8 cellular contexts compared by ENCODE assay signal in the genomic region with DNA sequence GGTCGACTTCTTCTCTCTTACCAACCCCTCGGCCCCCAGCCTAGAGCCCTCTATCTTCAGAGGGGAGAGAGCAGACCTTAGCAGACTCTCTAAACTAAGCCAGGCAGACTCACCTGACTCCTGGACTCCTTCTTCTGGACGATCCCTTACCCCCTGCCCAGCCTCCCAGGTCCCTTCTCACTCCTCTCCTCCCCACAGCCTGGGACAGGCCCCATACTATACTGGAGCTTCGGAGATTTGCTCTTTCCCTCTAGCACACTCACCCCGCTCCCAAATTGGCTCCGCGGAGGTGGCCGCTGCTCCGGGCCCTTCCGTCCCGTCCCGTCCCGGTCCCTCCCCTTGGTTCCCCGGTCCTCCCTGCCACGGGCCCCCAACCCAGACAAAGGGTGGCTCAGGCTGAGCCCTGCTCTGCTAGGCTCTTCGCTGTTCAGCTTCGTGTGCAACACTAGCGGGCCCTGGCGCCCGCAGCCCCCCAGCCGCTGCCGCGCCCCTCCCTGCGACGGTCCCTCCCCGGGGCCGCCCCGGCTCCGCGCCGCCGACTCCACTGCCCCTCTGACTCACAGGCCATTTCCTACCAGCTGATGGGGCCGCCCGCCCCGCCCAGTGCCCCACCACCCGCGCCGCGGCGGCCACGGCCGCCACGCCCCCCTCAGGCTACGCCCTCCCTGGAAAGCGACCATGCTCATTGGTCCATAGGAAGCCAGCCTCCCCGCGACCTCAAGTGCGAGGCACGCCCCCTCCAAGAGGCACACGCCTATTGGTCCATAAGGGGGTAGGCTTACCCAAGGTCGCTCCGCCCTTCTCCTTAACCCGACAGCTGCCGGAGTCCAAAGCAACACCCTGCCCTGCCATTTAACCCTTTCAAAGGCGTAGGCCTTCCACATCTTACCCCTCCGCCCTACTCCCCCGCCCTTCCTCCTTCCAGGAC. TPM values are rescaled to one million over a fixed set of nuclear protein-coding genes. Genes with fewer than 3 reads are reported as not detected.
A peak's percentile ranks its signal among the peaks of the same experiment; 100 is the strongest.
DNase-seq lines count a peak whose midpoint lies in the region; ATAC-seq and TF ChIP-seq lines count a peak whose summit lies in the region.

No MANE protein-coding gene starts in this region.

- no peaks in the 10 kb centered on the region for H3K9me3 ChIP-seq in DND-41 (ENCODE audit: insufficient read depth, low read length, severe bottlenecking)

- H3K4me1 ChIP-seq in DND-41 (ENCODE audit: insufficient read depth, low read length) = peaks cover 45% of the 10 kb centered on the region

- no peaks in the 10 kb centered on the region for H3K27me3 Mint-ChIP-seq in natural killer cell (ENCODE audit: low read depth in 2 of 2)

- no peaks in the 10 kb centered on the region for H3K79me2 ChIP-seq in DND-41 (ENCODE audit: insufficient read depth, low read length)

- TF ChIP-seq CTCF in DND-41 (IDR thresholded peaks at IDR 0.05; ENCODE audit: borderline replicate concordance, extremely low read depth, low read length, poor library complexity, severe bottlenecking) (no peak), LNCaP clone FGC (IDR thresholded peaks at IDR 0.05; ENCODE audit: control insufficient read depth, extremely low read depth, insufficient read depth) (no peak), fibroblast of pulmonary artery (IDR thresholded peaks at IDR 0.05; ENCODE audit: low read length, missing control alignments) (no peak), natural killer cell (IDR thresholded peaks at IDR 0.05) (no peak)

- peak overlapping the region; percentile 79 for H3K4me2 ChIP-seq in DND-41 (ENCODE audit: insufficient read depth, low read length)

- H3K9me3 Mint-ChIP-seq in natural killer cell = no peaks in the 10 kb centered on the region

- peak overlapping the region; percentile 26; the same call in 1 of the 2 replicates for H3K27ac ChIP-seq in DND-41 (ENCODE audit: low read length)

- DNase-seq in DND-41 (peak; percentile 95), H4 (ENCODE audit: low spot score) (peak; percentile 99), LNCaP clone FGC (ENCODE audit: low read depth) (peak; percentile 95), RPMI8226 (peak; percentile 98), fibroblast of pulmonary artery (ENCODE audit: low read depth) (peak; percentile 99), natural killer cell (peak; percentile 91)
- peak; percentile 95 for DNase-seq in activated T-helper 9 cell treated with anti-CD3 and anti-CD28 coated beads, Interleukin-2, amount 50 U/mL, for 16 hours (ENCODE audit: low read depth)
- DNase-seq in stimulated activated naive CD4-positive, alpha-beta T cell (lab: John Stamatoyannopoulos, UW) = peak; percentile 90 to 96 (median 93)

- H2AFZ ChIP-seq in DND-41 (ENCODE audit: low read depth, low read length) = peak overlapping the region; percentile 62

- peaks cover 59 to 75% of the 10 kb centered on the region in 2 donors for H3K4me1 Mint-ChIP-seq in natural killer cell

- H3K27me3 ChIP-seq in DND-41 (ENCODE audit: insufficient read depth, low read length, poor library complexity) = no peaks in the 10 kb centered on the region

- no peaks in the 10 kb centered on the region for H3K36me3 Mint-ChIP-seq in natural killer cell

- no peaks in the 10 kb centered on the region for H4K20me1 ChIP-seq in DND-41 (ENCODE audit: insufficient read depth, low read length)

- H3K36me3 ChIP-seq in DND-41 (ENCODE audit: insufficient read depth, low read length) = no peaks in the 10 kb centered on the region; the same call in 1 of the 2 replicates

- intact Hi-C loops in natural killer cell (cut with micrococcal nuclease) = loop anchor here (1.0 to 10.0 kb wide), 2 partner anchors 8 to 704 kb away; a partner anchor contains a TSS

- peak overlapping the region; percentile 85 for H3K4me3 Mint-ChIP-seq in natural killer cell

- peak overlapping the region; percentile 55 for H3K9ac ChIP-seq in DND-41 (ENCODE audit: low read depth, low read length)

- H3K4me3 ChIP-seq in DND-41 (ENCODE audit: low read depth in 1 of 2, low read length in 2 of 2) = peak overlapping the region; percentile 16 to 57; a peak in 3 of 4 replicates
- peak overlapping the region; percentile 69 for H3K4me3 ChIP-seq in LNCaP clone FGC (ENCODE audit: low read depth, low read length)
- peak overlapping the region; percentile 86 for H3K4me3 ChIP-seq in fibroblast of pulmonary artery (replicated peaks; ENCODE audit: low read depth, low read length)

- peak; percentile 75 for ATAC-seq in DND-41 (ENCODE audit: insufficient read depth, low read depth)
- peak; percentile 70 to 87 (median 77) for ATAC-seq in natural killer cell

- H3K27ac Mint-ChIP-seq in natural killer cell = peak overlapping the region; percentile 90 to 97

RNA-seq across cellular contexts. Expression of a gene that starts 4.4 kb away (rescaled TPM):
- total RNA-seq in H4 (2014; rRNA removed; shearing (Covaris generic)) = 7.5 and 9.7 TPM in 2 replicates
- 10 to 100 TPM; 21.0 to 28.3 (median 23.9) TPM for total RNA-seq in natural killer cell

RNA-seq across cellular contexts. Expression of a gene that starts 8.3 kb away (rescaled TPM):
- total RNA-seq in H4 (2014; rRNA removed; shearing (Covaris generic)) = 131 and 198 TPM in 2 replicates
- 10 to 100 TPM; 41.4 to 43.9 (median 41.6) TPM for total RNA-seq in natural killer cell

RNA-seq across cellular contexts. Expression of a gene that starts 14.9 kb away (rescaled TPM):
- 23.4 and 32.1 TPM in 2 replicates for total RNA-seq in H4 (2014; rRNA removed; shearing (Covaris generic))
- total RNA-seq in natural killer cell = 10 to 100 TPM; 23.6 to 28.2 (median 27.7) TPM

RNA-seq across cellular contexts. Expression of a gene that starts 31.5 kb away (rescaled TPM):
- total RNA-seq in H4 (2014; rRNA removed; shearing (Covaris generic)) = 67.6 and 84.0 TPM in 2 replicates
- 10 to 100 TPM; 33.9 to 38.9 (median 35.7) TPM for total RNA-seq in natural killer cell

RNA-seq across cellular contexts. Expression of a gene that starts 38.8 kb away (rescaled TPM):
- total RNA-seq in H4 (2014; rRNA removed; shearing (Covaris generic)) = 380 and 386 TPM in 2 replicates
- 100 to 1,000 TPM; 303 to 338 (median 322) TPM for total RNA-seq in natural killer cell

Comparison
In these comparisons a context has a peak if more than half of its experiments do, and no peak if none do; other contexts are left out.
1. Peak in every context shown above with its lines: DNase-seq, ATAC-seq, H3K4me3 ChIP-seq and H3K27ac ChIP-seq.